28 cellular contexts compared by ENCODE assay signal in the genomic region with DNA sequence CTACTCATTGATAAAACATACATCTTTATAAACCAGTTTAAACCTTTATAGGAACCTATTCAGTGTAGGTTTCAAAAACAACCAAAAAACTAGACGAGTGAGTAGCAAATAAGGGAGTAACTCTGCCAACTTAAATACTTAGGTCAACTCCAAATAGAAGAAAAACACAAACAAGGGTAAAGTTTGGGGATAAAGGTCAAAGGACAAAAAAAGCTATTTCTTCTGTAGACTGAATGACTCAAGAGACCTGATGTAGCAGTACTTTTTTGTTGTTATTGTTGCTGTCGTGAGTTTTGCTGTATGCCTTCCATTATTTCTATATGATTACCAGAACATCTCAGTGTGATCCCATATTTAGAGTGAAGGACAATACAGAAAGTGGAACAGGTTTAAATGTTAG.
"Had no signal": no experiment of that assay in that cellular context is flagged by ENCODE, and none has a peak within 500 bp of the region (broad histone marks: within the 10 kb centered on the region; RNA-seq: fewer than 3 reads in every experiment).

No MANE protein-coding gene starts in this region.

- H3K9me3 ChIP-seq: colonic mucosa, esophagus muscularis mucosa, esophagus squamous epithelium, gastrocnemius medialis, gastroesophageal sphincter, heart left ventricle, heart right ventricle had no signal

- H3K4me1 ChIP-seq: colonic mucosa, esophagus muscularis mucosa, gastrocnemius medialis, gastroesophageal sphincter, heart left ventricle, heart right ventricle had no signal

- ATAC-seq: effector memory CD8-positive, alpha-beta T cell; esophagus mucosa; foreskin keratinocyte; gastrocnemius medialis; gastroesophageal sphincter; heart left ventricle; heart right ventricle had no signal

- H3K27ac ChIP-seq: colonic mucosa, coronary artery, epithelial cell of prostate, esophagus muscularis mucosa, esophagus squamous epithelium, foreskin keratinocyte, gastrocnemius medialis, gastroesophageal sphincter, heart left ventricle, heart right ventricle had no signal

- H3K27me3 ChIP-seq: colonic mucosa, dorsolateral prefrontal cortex, esophagus muscularis mucosa, esophagus squamous epithelium, foreskin keratinocyte, gastrocnemius medialis, gastroesophageal sphincter, heart left ventricle, heart right ventricle had no signal

- FAIRE-seq: colon, endometrium, endothelial cell of umbilical vein, frontal cortex had no signal

- H3K4me3 ChIP-seq: colonic mucosa, coronary artery, dorsolateral prefrontal cortex, esophagus muscularis mucosa, esophagus squamous epithelium, gastrocnemius medialis, gastroesophageal sphincter, heart left ventricle, heart right ventricle had no signal

- DNase-seq: colonic mucosa; cortex of kidney; dermis blood vessel endothelial cell; dorsolateral prefrontal cortex; effector CD4-positive, alpha-beta T cell; effector CD8-positive, alpha-beta T cell; effector memory CD4-positive, alpha-beta T cell; effector memory CD8-positive, alpha-beta T cell; endodermal cell; erythroblast; esophagus squamous epithelium; foreskin fibroblast; foreskin keratinocyte; foreskin melanocyte; gastrocnemius medialis; glutamatergic neuron; head of caudate nucleus; heart left ventricle; heart right ventricle had no signal

- H3K36me3 ChIP-seq: colonic mucosa, esophagus muscularis mucosa, esophagus squamous epithelium, gastrocnemius medialis, gastroesophageal sphincter, heart left ventricle, heart right ventricle had no signal
